In the genomic region with DNA sequence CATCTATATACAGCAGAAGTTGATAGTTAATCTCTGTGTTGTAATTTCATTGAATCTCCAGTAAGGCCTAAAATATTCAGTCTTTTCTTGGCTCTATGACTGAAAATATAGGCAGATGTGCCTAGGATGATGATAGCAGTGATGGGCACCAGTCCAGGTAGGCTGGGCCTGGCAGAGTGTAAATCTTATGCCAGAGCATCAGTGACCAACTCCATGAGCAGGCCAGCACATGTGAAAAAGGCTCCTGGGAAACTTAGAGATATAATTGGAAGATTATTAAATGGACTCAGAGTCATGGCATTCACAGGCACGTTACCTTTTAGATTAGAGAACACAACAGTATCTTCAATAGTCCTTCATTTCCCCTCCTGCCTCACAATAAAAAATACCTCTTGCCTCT, we compare ENCODE assay signal across 34 cellular contexts. TPM values are rescaled to one million over a fixed set of nuclear protein-coding genes. Genes with fewer than 3 reads are reported as not detected.
"Had no signal": no experiment of that assay in that cellular context is flagged by ENCODE, and none has a peak within 500 bp of the region (broad histone marks: within the 10 kb centered on the region; RNA-seq: fewer than 3 reads in every experiment).

No MANE protein-coding gene starts in this region.

- H3K36me3 ChIP-seq: brain microvascular endothelial cell, esophagus squamous epithelium, heart left ventricle, WERI-Rb-1 had no signal

- H3K27me3 ChIP-seq: brain microvascular endothelial cell, esophagus squamous epithelium, heart left ventricle had no signal

- H3K27me3 Mint-ChIP-seq: activated B cell treated with CpG ODN at 0.5 μM for 24 hours; activated CD8-positive, alpha-beta T cell treated with anti-CD3 and anti-CD28 coated beads for 36 hours; activated naive CD8-positive, alpha-beta T cell; activated T-helper 17 cell treated with anti-CD3 and anti-CD28 coated beads, Interleukin-2, amount 50 U/mL, for 72 hours; effector memory CD8-positive, alpha-beta T cell; T-helper 17 cell had no signal

- H3K4me3 ChIP-seq: esophagus squamous epithelium, heart left ventricle had no signal

- FAIRE-seq: astrocyte, colon, frontal cortex had no signal

- H3K27ac Mint-ChIP-seq: activated B cell treated with CpG ODN at 0.5 μM for 24 hours; activated CD8-positive, alpha-beta T cell treated with anti-CD3 and anti-CD28 coated beads for 36 hours; activated naive CD8-positive, alpha-beta T cell; activated T-helper 17 cell treated with anti-CD3 and anti-CD28 coated beads, Interleukin-2, amount 50 U/mL, for 72 hours; effector memory CD8-positive, alpha-beta T cell; T-helper 17 cell; T-helper 2 cell treated with Interferon-gamma antibody and Interleukin-4, amounts not matched to agents 5 μg/mL and 100 μg/mL, for 36 hours had no signal

- H3K27ac ChIP-seq: brain microvascular endothelial cell, epithelial cell of prostate, esophagus squamous epithelium, heart left ventricle, WERI-Rb-1 had no signal

- H3K9me3 ChIP-seq: esophagus squamous epithelium, heart left ventricle had no signal

- H3K4me1 ChIP-seq: heart left ventricle had no signal

- H3K9me3 Mint-ChIP-seq: activated B cell treated with CpG ODN at 0.5 μM for 24 hours; activated T-cell treated with anti-CD3 and anti-CD28 coated beads, Interleukin-2, amount 50 U/mL, for 4 hours; activated T-helper 17 cell treated with anti-CD3 and anti-CD28 coated beads, Interleukin-2, amount 50 U/mL, for 72 hours; T-helper 2 cell treated with Interferon-gamma antibody and Interleukin-4, amounts not matched to agents 5 μg/mL and 100 μg/mL, for 36 hours had no signal

- H3K36me3 Mint-ChIP-seq: activated naive CD8-positive, alpha-beta T cell had no signal

- DNase-seq: activated B cell treated with CpG ODN at 0.5 μM for 24 hours; activated CD4-positive, alpha-beta T cell treated with anti-CD3 and anti-CD28 coated beads for 48 hours; activated CD4-positive, alpha-beta T cell treated with anti-CD3 and anti-CD28 coated beads, Interleukin-2, amount 50 U/mL, for 1 hour; activated CD4-positive, alpha-beta T cell treated with anti-CD3 and anti-CD28 coated beads, Interleukin-2, amount 50 U/mL, for 48 hours; activated CD8-positive, alpha-beta memory T cell treated with anti-CD3 and anti-CD28 coated beads for 24 hours; activated CD8-positive, alpha-beta T cell treated with anti-CD3 and anti-CD28 coated beads for 36 hours; activated effector memory CD4-positive, alpha-beta T cell treated with Interleukin-2 at 50 U/mL for 16 hours; activated gamma-delta T cell treated with Interleukin-2 at 50 U/mL for 16 hours; activated naive CD4-positive, alpha-beta T cell treated with anti-CD3 and anti-CD28 coated beads, Interleukin-2, amount 50 U/mL, for 16 hours; activated naive CD4-positive, alpha-beta T cell treated with Interleukin-2 at 50 U/mL for 16 hours; activated T-cell treated with anti-CD3 and anti-CD28 coated beads, Interleukin-2, amount 50 U/mL, for 4 hours; amniotic stem cell; anterior cingulate cortex; brain microvascular endothelial cell; caudate nucleus; cortex of kidney; dermis blood vessel endothelial cell; effector CD4-positive, alpha-beta T cell; effector memory CD8-positive, alpha-beta T cell; esophagus squamous epithelium; heart left ventricle; T-helper 1 cell; T-helper 17 cell; T1000; WERI-Rb-1 had no signal

- H3K4me3 Mint-ChIP-seq: activated B cell treated with CpG ODN at 0.5 μM for 24 hours; activated CD8-positive, alpha-beta T cell treated with anti-CD3 and anti-CD28 coated beads for 36 hours; activated naive CD8-positive, alpha-beta T cell; activated T-cell treated with anti-CD3 and anti-CD28 coated beads, Interleukin-2, amount 50 U/mL, for 4 hours; activated T-helper 17 cell treated with anti-CD3 and anti-CD28 coated beads, Interleukin-2, amount 50 U/mL, for 72 hours; effector memory CD8-positive, alpha-beta T cell; T-helper 17 cell; T-helper 2 cell treated with Interferon-gamma antibody and Interleukin-4, amounts not matched to agents 5 μg/mL and 100 μg/mL, for 36 hours had no signal

- H3K4me1 Mint-ChIP-seq: activated B cell treated with CpG ODN at 0.5 μM for 24 hours; activated T-helper 17 cell treated with anti-CD3 and anti-CD28 coated beads, Interleukin-2, amount 50 U/mL, for 72 hours; T-helper 17 cell had no signal

RNA-seq across cellular contexts. Expression of a gene that starts 20.7 kb away (rescaled TPM):
- total RNA-seq: activated B cell treated with CpG ODN at 0.5 μM for 24 hours; activated CD8-positive, alpha-beta T cell treated with anti-CD3 and anti-CD28 coated beads for 36 hours; activated T-helper 17 cell treated with anti-CD3 and anti-CD28 coated beads, Interleukin-2, amount 50 U/mL, for 72 hours; fibroblast of villous mesenchyme; T-helper 17 cell had no signal
- polyA plus RNA-seq: fibroblast of lung had no signal
